ENCODE assay signal across 19 cellular contexts in genomic region chr3:71361346-71361745, GRCh38.
DNase-seq lines count a peak whose midpoint lies in the region; ATAC-seq and TF ChIP-seq lines count a peak whose summit lies in the region.
"Had no signal": no experiment of that assay in that cellular context is flagged by ENCODE, and none has a peak within 500 bp of the region (broad histone marks: within the 10 kb centered on the region; RNA-seq: fewer than 3 reads in every experiment).

No MANE protein-coding gene starts in this region.

- H3K4me3 Mint-ChIP-seq in activated T-cell treated with anti-CD3 and anti-CD28 coated beads, Interleukin-2, amount 50 U/mL, for 24 hours = peak overlapping the region; percentile 61
- no peak overlapping the region for H3K4me3 Mint-ChIP-seq in stimulated activated naive B cell treated with anti-CD40 and anti-IgM and Interleukin-4, amounts not matched to agents 10 μg/mL and 1 μg/mL and 100 μg/mL, for 72 hours
- H3K4me3 Mint-ChIP-seq: HFFc6, neural crest cell had no signal

- H3K4me1 Mint-ChIP-seq in activated T-cell treated with anti-CD3 and anti-CD28 coated beads, Interleukin-2, amount 50 U/mL, for 24 hours (ENCODE audit: low read depth) = peaks cover 92% of the 10 kb centered on the region
- peaks cover 44 to 78% of the 10 kb centered on the region in 2 donors for H3K4me1 Mint-ChIP-seq in stimulated activated naive B cell treated with anti-CD40 and anti-IgM and Interleukin-4, amounts not matched to agents 10 μg/mL and 1 μg/mL and 100 μg/mL, for 72 hours

- no peaks in the 10 kb centered on the region for H3K9me3 Mint-ChIP-seq in activated T-cell treated with anti-CD3 and anti-CD28 coated beads, Interleukin-2, amount 50 U/mL, for 24 hours
- H3K9me3 Mint-ChIP-seq in stimulated activated naive B cell treated with anti-CD40 and anti-IgM and Interleukin-4, amounts not matched to agents 10 μg/mL and 1 μg/mL and 100 μg/mL, for 72 hours = no peaks in the 10 kb centered on the region
- H3K9me3 Mint-ChIP-seq: HFFc6, neural crest cell had no signal

- peak overlapping the region; percentile 62 for H3K27ac ChIP-seq in VCaP
- H3K27ac ChIP-seq: upper lobe of right lung had no signal

- peaks cover 10% of the 10 kb centered on the region for H3K36me3 Mint-ChIP-seq in activated T-cell treated with anti-CD3 and anti-CD28 coated beads, Interleukin-2, amount 50 U/mL, for 24 hours (ENCODE audit: low read depth)
- peaks cover 0 to 5% of the 10 kb centered on the region in 2 donors for H3K36me3 Mint-ChIP-seq in stimulated activated naive B cell treated with anti-CD40 and anti-IgM and Interleukin-4, amounts not matched to agents 10 μg/mL and 1 μg/mL and 100 μg/mL, for 72 hours

- intact Hi-C loops in left colon (cut with DNase I, micrococcal nuclease) = no loop called here

- DNase-seq in activated T-cell treated with anti-CD3 and anti-CD28 coated beads, Interleukin-2, amount 50 U/mL, for 24 hours = no peak
- no peak for DNase-seq in activated T-cell treated with anti-CD3 and anti-CD28 coated beads, Interleukin-2, amount 50 U/mL, for 1 hour
- no peak for DNase-seq in left colon
- no peak for DNase-seq in stimulated activated naive B cell treated with anti-CD40 and anti-IgM and Interleukin-4, amounts not matched to agents 10 μg/mL and 1 μg/mL and 100 μg/mL, for 72 hours
- no peak for DNase-seq in NCI-H2029 (lab: John Stamatoyannopoulos, UW)
- DNase-seq in NCI-H1436 (lab: John Stamatoyannopoulos, UW) = no peak
- DNase-seq: ACHN; activated CD4-positive, alpha-beta T cell treated with anti-CD3 and anti-CD28 coated beads for 1 hour; COR-L47; effector CD4-positive, alpha-beta T cell; HFFc6; NCI-H2107; NCI-H526; stimulated activated naive CD8-positive, alpha-beta T cell treated with anti-CD3 and anti-CD28 coated beads, Interleukin-15, Interleukin-2, amounts not matched to agents 100 U/mL and 50 U/mL, for 24 hours; T-helper 9 cell; upper lobe of right lung had no signal

- peak overlapping the region; percentile 99 for H3K27ac Mint-ChIP-seq in activated T-cell treated with anti-CD3 and anti-CD28 coated beads, Interleukin-2, amount 50 U/mL, for 24 hours
- peak overlapping the region; percentile 92 for H3K27ac Mint-ChIP-seq in stimulated activated naive B cell treated with anti-CD40 and anti-IgM and Interleukin-4, amounts not matched to agents 10 μg/mL and 1 μg/mL and 100 μg/mL, for 72 hours
- H3K27ac Mint-ChIP-seq: HFFc6 had no signal

- ATAC-seq in left colon (peak; percentile 24), GM21786 (IDR thresholded peaks at IDR 0.05; ENCODE audit: unreplicated experiment) (no peak)
- no peak for ATAC-seq in stimulated activated naive B cell treated with anti-CD40 and anti-IgM and Interleukin-4, amounts not matched to agents 10 μg/mL and 1 μg/mL and 100 μg/mL, for 72 hours (replicated peaks)
- ATAC-seq: upper lobe of right lung had no signal

- H3K27me3 Mint-ChIP-seq in activated T-cell treated with anti-CD3 and anti-CD28 coated beads, Interleukin-2, amount 50 U/mL, for 24 hours = no peaks in the 10 kb centered on the region
- no peaks in the 10 kb centered on the region for H3K27me3 Mint-ChIP-seq in stimulated activated naive B cell treated with anti-CD40 and anti-IgM and Interleukin-4, amounts not matched to agents 10 μg/mL and 1 μg/mL and 100 μg/mL, for 72 hours

- TF ChIP-seq CTCF in VCaP (conservative IDR thresholded peaks at IDR 0.05) = no peak
